In genomic region chr21:43834146-43834905, GRCh38 we compare ENCODE assay signal across 34 cellular contexts. TPM values are rescaled to one million over a fixed set of nuclear protein-coding genes. Genes with fewer than 3 reads are reported as not detected.
DNase-seq lines count a peak whose midpoint lies in the region; ATAC-seq, FAIRE-seq and TF ChIP-seq lines count a peak whose summit lies in the region.
"Had no signal": no experiment of that assay in that cellular context is flagged by ENCODE, and none has a peak within 500 bp of the region (broad histone marks: within the 10 kb centered on the region; RNA-seq: fewer than 3 reads in every experiment).

No MANE protein-coding gene starts in this region.

- H3K9me3 ChIP-seq in small intestine (ENCODE audit: control insufficient read depth, low read depth) = no peaks in the 10 kb centered on the region
- H3K9me3 ChIP-seq: A549, ascending aorta, gastrocnemius medialis, pancreas, thoracic aorta had no signal

- peak; percentile 27 for ATAC-seq in activated CD8-positive, alpha-beta memory T cell treated with anti-CD3 and anti-CD28 coated beads, Interleukin-2, amount 10 ng/mL, durations not matched to agents 7 days and 5 days
- no peak for ATAC-seq in HG02970 (IDR thresholded peaks at IDR 0.05; ENCODE audit: low FRiP score, unreplicated experiment)
- no peak for ATAC-seq in HG03469 (IDR thresholded peaks at IDR 0.05; ENCODE audit: unreplicated experiment)
- ATAC-seq: A549; activated CD4-positive, alpha-beta T cell treated with anti-CD3 and anti-CD28 coated beads for 36 hours; CD8-positive, alpha-beta T cell; gastrocnemius medialis; pancreas; right cardiac atrium; Right ventricle myocardium inferior; stimulated activated naive CD8-positive, alpha-beta T cell treated with anti-CD3 and anti-CD28 coated beads, Interleukin-15, amount 100 ng/mL, for 72 hours had no signal

- H3K4me1 Mint-ChIP-seq in activated CD8-positive, alpha-beta memory T cell treated with anti-CD3 and anti-CD28 coated beads, Interleukin-2, amount 10 ng/mL, durations not matched to agents 7 days and 5 days = peaks cover 15% of the 10 kb centered on the region
- H3K4me1 Mint-ChIP-seq in dendritic cell treated with granulocyte-macrophage colony-stimulating factor and Interleukin-4, amounts not matched to agents 40 ng/mL and 50 ng/mL, for 4 days (ENCODE audit: low read depth) = peaks cover 64% of the 10 kb centered on the region
- H3K4me1 Mint-ChIP-seq: neural crest cell had no signal

- no peaks in the 10 kb centered on the region for H3K36me3 Mint-ChIP-seq in activated CD8-positive, alpha-beta memory T cell treated with anti-CD3 and anti-CD28 coated beads, Interleukin-2, amount 10 ng/mL, durations not matched to agents 7 days and 5 days
- peaks cover 10% of the 10 kb centered on the region for H3K36me3 Mint-ChIP-seq in dendritic cell treated with granulocyte-macrophage colony-stimulating factor and Interleukin-4, amounts not matched to agents 40 ng/mL and 50 ng/mL, for 4 days (ENCODE audit: low read depth)
- H3K36me3 Mint-ChIP-seq: CD8-positive, alpha-beta T cell had no signal

- H3K27ac Mint-ChIP-seq in activated CD8-positive, alpha-beta memory T cell treated with anti-CD3 and anti-CD28 coated beads, Interleukin-2, amount 10 ng/mL, durations not matched to agents 7 days and 5 days = no peak overlapping the region
- H3K27ac Mint-ChIP-seq in dendritic cell treated with granulocyte-macrophage colony-stimulating factor and Interleukin-4, amounts not matched to agents 40 ng/mL and 50 ng/mL, for 4 days = peak overlapping the region; percentile 72
- H3K27ac Mint-ChIP-seq: activated CD4-positive, alpha-beta T cell treated with anti-CD3 and anti-CD28 coated beads for 36 hours; activated naive CD8-positive, alpha-beta T cell; CD8-positive, alpha-beta T cell had no signal

- H3K4me3 ChIP-seq in NB4 (ENCODE audit: low read depth, low read length) (peak overlapping the region; percentile 44), small intestine (ENCODE audit: low read depth in 1 of 2, low read length in 2 of 2) (no peak overlapping the region)
- H3K4me3 ChIP-seq: A549, ascending aorta, gastrocnemius medialis, HAP-1, pancreas, spleen, thoracic aorta had no signal

- DNase-seq in activated CD8-positive, alpha-beta memory T cell treated with anti-CD3 and anti-CD28 coated beads, Interleukin-2, amount 10 ng/mL, durations not matched to agents 7 days and 5 days = no peak
- no peak for DNase-seq in activated CD8-positive, alpha-beta memory T cell treated with anti-CD3 and anti-CD28 coated beads, Interleukin-2, amount 50 U/mL, for 48 hours
- DNase-seq in NB4 (ENCODE audit: low read depth) = peak; percentile 95
- no peak for DNase-seq in HEK293T (ENCODE audit: extremely low spot score)
- no peak for DNase-seq in small intestine
- DNase-seq: activated CD4-positive, alpha-beta T cell treated with anti-CD3 and anti-CD28 coated beads for 36 hours; CD8-positive, alpha-beta T cell; DMS153; effector CD4-positive, alpha-beta T cell; gastrocnemius medialis; hippocampal formation; mesenchymal stem cell; NCI-H1092 treated with DMSO at 0.1 percent for 48 hours; NCI-H1930; NCI-H2171 treated with DMSO at 0.1 percent for 48 hours; NCI-H510A treated with DMSO at 0.1 percent for 48 hours; spleen; stimulated activated naive CD8-positive, alpha-beta T cell treated with anti-CD3 and anti-CD28 coated beads, Interleukin-15, amount 100 ng/mL, for 72 hours; T-helper 2 cell had no signal

- POLR2A ChIA-PET in HEK293T (lab: Yijun Ruan, JAX) = no interaction called here

- no peak for TF ChIP-seq CTCF in NB4 (IDR thresholded peaks at IDR 0.05; ENCODE audit: low read depth, low read length)

- TF ChIP-seq POLR2A in NB4 (IDR thresholded peaks at IDR 0.05; ENCODE audit: extremely low read depth, insufficient read length) = no peak

- 78 to 89% (median 86%) methylated on average over 24 to 30 of the region's 30 CpGs for WGBS in small intestine, 3 donors

- no peak for FAIRE-seq in small intestine (lab: Jason Lieb, UNC)
- FAIRE-seq: A549, colon, pancreas, urothelium cell line had no signal

- H3K27me3 Mint-ChIP-seq in activated CD8-positive, alpha-beta memory T cell treated with anti-CD3 and anti-CD28 coated beads, Interleukin-2, amount 10 ng/mL, durations not matched to agents 7 days and 5 days = peaks cover 78% of the 10 kb centered on the region
- peaks cover 26% of the 10 kb centered on the region for H3K27me3 Mint-ChIP-seq in dendritic cell treated with granulocyte-macrophage colony-stimulating factor and Interleukin-4, amounts not matched to agents 40 ng/mL and 50 ng/mL, for 4 days

- H3K27me3 ChIP-seq in small intestine (ENCODE audit: control insufficient read depth in 2 of 2, insufficient read depth in 2 of 2, low read length in 2 of 2) = no peaks in the 10 kb centered on the region
- H3K27me3 ChIP-seq: ascending aorta, pancreas had no signal

- intact Hi-C loops in dendritic cell treated with granulocyte-macrophage colony-stimulating factor and Interleukin-4, amounts not matched to agents 40 ng/mL and 50 ng/mL, for 4 days (cut with micrococcal nuclease) = no loop called here

- H3K27ac ChIP-seq in small intestine (ENCODE audit: low read depth in 1 of 2, low read length in 1 of 2) = no peak overlapping the region
- H3K27ac ChIP-seq: A549, ascending aorta, gastrocnemius medialis, pancreas, thoracic aorta, VCaP had no signal

- H3K9me3 Mint-ChIP-seq in activated CD8-positive, alpha-beta memory T cell treated with anti-CD3 and anti-CD28 coated beads, Interleukin-2, amount 10 ng/mL, durations not matched to agents 7 days and 5 days (ENCODE audit: low read depth) = peaks cover 3% of the 10 kb centered on the region
- peaks cover 10% of the 10 kb centered on the region for H3K9me3 Mint-ChIP-seq in dendritic cell treated with granulocyte-macrophage colony-stimulating factor and Interleukin-4, amounts not matched to agents 40 ng/mL and 50 ng/mL, for 4 days
- H3K9me3 Mint-ChIP-seq: CD8-positive, alpha-beta T cell; neural crest cell; stimulated activated naive CD8-positive, alpha-beta T cell treated with anti-CD3 and anti-CD28 coated beads, Interleukin-15, amount 100 ng/mL, for 72 hours had no signal

- H3K36me3 ChIP-seq in small intestine (ENCODE audit: control insufficient read depth in 2 of 2, insufficient read depth in 2 of 2, low read length in 2 of 2) = no peaks in the 10 kb centered on the region
- H3K36me3 ChIP-seq: ascending aorta, gastrocnemius medialis, HAP-1, pancreas, spleen, thoracic aorta had no signal

- H3K4me3 Mint-ChIP-seq in activated CD8-positive, alpha-beta memory T cell treated with anti-CD3 and anti-CD28 coated beads, Interleukin-2, amount 10 ng/mL, durations not matched to agents 7 days and 5 days = no peak overlapping the region
- no peak overlapping the region for H3K4me3 Mint-ChIP-seq in dendritic cell treated with granulocyte-macrophage colony-stimulating factor and Interleukin-4, amounts not matched to agents 40 ng/mL and 50 ng/mL, for 4 days
- H3K4me3 Mint-ChIP-seq: activated CD4-positive, alpha-beta T cell treated with anti-CD3 and anti-CD28 coated beads for 36 hours; activated naive CD8-positive, alpha-beta T cell; CD8-positive, alpha-beta T cell; neural crest cell had no signal

- H3K4me1 ChIP-seq in small intestine (ENCODE audit: control insufficient read depth in 2 of 2, insufficient read depth in 1 of 2, low read depth in 1 of 2, low read length in 1 of 2) = no peaks in the 10 kb centered on the region
- H3K4me1 ChIP-seq: A549, ascending aorta, gastrocnemius medialis, HAP-1, pancreas had no signal

- CTCF ChIA-PET in activated CD8-positive, alpha-beta memory T cell treated with anti-CD3 and anti-CD28 coated beads, Interleukin-2, amount 10 ng/mL, durations not matched to agents 7 days and 5 days (lab: Charles Lee) = interaction anchor here (1.1 to 1.4 kb wide), 2 partner anchors 8 to 13 kb away, joined by 4 to 7 read pairs; no protein-coding TSS in a partner anchor
- CTCF ChIA-PET in HEK293T (lab: Yijun Ruan, JAX) = no interaction called here

TF ChIP-seq in HEK293T, 16 proteins besides CTCF, POLR2A, EP300 and RAD21:
- TF ChIP-seq HDGF (IDR thresholded peaks at IDR 0.05; ENCODE audit: borderline replicate concordance) (no peak), TARDBP (IDR thresholded peaks at IDR 0.05) (no peak), NFRKB (IDR thresholded peaks at IDR 0.05) (no peak), ARNT (IDR thresholded peaks at IDR 0.05) (no peak), FOXA1 (IDR thresholded peaks at IDR 0.05) (no peak), FOXK2 (IDR thresholded peaks at IDR 0.05) (no peak), LEF1 (IDR thresholded peaks at IDR 0.05; ENCODE audit: borderline replicate concordance) (no peak)

RNA-seq across cellular contexts. Expression of gene AGPAT3, which starts 30.7 kb away (rescaled TPM):
- total RNA-seq in activated CD8-positive, alpha-beta memory T cell treated with anti-CD3 and anti-CD28 coated beads, Interleukin-2, amount 10 ng/mL, durations not matched to agents 7 days and 5 days = 100 to 1,000 TPM in 1 of 2 experiments, 10 to 100 TPM in 1; 94.3 to 101 TPM
- 10 to 100 TPM; 21.3 to 43.9 (median 41.6) TPM for polyA plus RNA-seq in small intestine

RNA-seq across cellular contexts. Expression of gene RRP1, which starts 44.9 kb away (rescaled TPM):
- total RNA-seq in activated CD8-positive, alpha-beta memory T cell treated with anti-CD3 and anti-CD28 coated beads, Interleukin-2, amount 10 ng/mL, durations not matched to agents 7 days and 5 days = 10 to 100 TPM; 37.7 to 45.2 TPM
- 10 to 100 TPM in 2 of 3 donors, 1 to 10 TPM in 1; 7.2 to 14.8 (median 10.3) TPM for polyA plus RNA-seq in small intestine

RNA-seq across cellular contexts. Expression of gene CSTB, which starts 58.2 kb away (rescaled TPM):
- 10 to 100 TPM; 44.2 to 47.4 TPM for total RNA-seq in activated CD8-positive, alpha-beta memory T cell treated with anti-CD3 and anti-CD28 coated beads, Interleukin-2, amount 10 ng/mL, durations not matched to agents 7 days and 5 days
- 100 to 1,000 TPM in 1 of 3 donors, 10 to 100 TPM in 2; 49.5 to 109 (median 73.5) TPM for polyA plus RNA-seq in small intestine
